Comparison of ENCODE assay signal across 8 cellular contexts in genomic region chr15:51888593-51889195, GRCh38. TPM values are rescaled to one million over a fixed set of nuclear protein-coding genes. Genes with fewer than 3 reads are reported as not detected.
DNase-seq lines count a peak whose midpoint lies in the region; ATAC-seq and TF ChIP-seq lines count a peak whose summit lies in the region.

No MANE protein-coding gene starts in this region.

- H3K9me3 ChIP-seq in OCI-LY7 (ENCODE audit: low read length), result no peaks in the 10 kb centered on the region
- no peaks in the 10 kb centered on the region for H3K9me3 ChIP-seq in parathyroid adenoma (ENCODE audit: control insufficient read depth, low read length)

- H3K4me1 ChIP-seq in OCI-LY7 (ENCODE audit: insufficient read depth, low read length, poor library complexity, severe bottlenecking) (peaks cover 3% of the 10 kb centered on the region), parathyroid adenoma (no peaks in the 10 kb centered on the region)

- TF ChIP-seq CTCF in OCI-LY7 (conservative IDR thresholded peaks at IDR 0.05; ENCODE audit: low read length) (peak; percentile 99), parathyroid adenoma (IDR thresholded peaks at IDR 0.05) (peak; percentile 44), omental fat pad (IDR thresholded peaks at IDR 0.05) (no peak)

- intact Hi-C loops in OCI-LY7 (cut with micrococcal nuclease; ENCODE audit: unreplicated experiment), result no loop called here

- CTCF ChIA-PET in OCI-LY7 (lab: Charles Lee; ENCODE audit: unreplicated experiment), result no interaction called here

- H2AFZ ChIP-seq in OCI-LY7 (ENCODE audit: low read length), result no peak overlapping the region
- H2AFZ ChIP-seq in parathyroid adenoma, result no peak overlapping the region

- H4K20me1 ChIP-seq in OCI-LY7 (ENCODE audit: insufficient read depth, low read length), result no peaks in the 10 kb centered on the region

- POLR2A ChIA-PET in OCI-LY7 (lab: Charles Lee), result interaction anchor here (0.5 to 0.7 kb wide), 2 partner anchors 354 to 788 kb away, joined by 3 to 4 read pairs; no protein-coding TSS in a partner anchor

- peak; percentile 44 for DNase-seq in NCI-H82 (lab: John Stamatoyannopoulos, UW)
- DNase-seq in NCI-H82 treated with DMSO at 0.1 percent for 48 hours (lab: John Stamatoyannopoulos, UW; ENCODE audit: unreplicated experiment), result no peak
- DNase-seq in OCI-LY7 (ENCODE audit: low spot score), result peak; percentile 41
- DNase-seq in epidermal melanocyte (ENCODE audit: insufficient read length, low spot score), result peak; percentile 29
- DNase-seq in kidney tubule cell (ENCODE audit: low spot score), result no peak
- DNase-seq in omental fat pad (ENCODE audit: low spot score), result no peak
- no peak for DNase-seq in UCSD-AML1 (lab: John Stamatoyannopoulos, UW; ENCODE audit: unreplicated experiment)

- H3K9ac ChIP-seq in parathyroid adenoma, result no peak overlapping the region

- ATAC-seq in omental fat pad (ENCODE audit: low FRiP score), result no peak

- H3K27me3 ChIP-seq in parathyroid adenoma (ENCODE audit: control insufficient read depth, insufficient read depth, low read length), result no peaks in the 10 kb centered on the region

- H3K9me2 ChIP-seq in OCI-LY7 (ENCODE audit: insufficient read depth, low read length), result no peaks in the 10 kb centered on the region

- H3K79me2 ChIP-seq in OCI-LY7 (ENCODE audit: insufficient read depth, low read depth, low read length), result no peaks in the 10 kb centered on the region
- no peaks in the 10 kb centered on the region for H3K79me2 ChIP-seq in parathyroid adenoma

- no peak overlapping the region for H3K4me3 ChIP-seq in OCI-LY7 (ENCODE audit: low read depth, low read length, poor library complexity, severe bottlenecking)
- no peak overlapping the region for H3K4me3 ChIP-seq in parathyroid adenoma (ENCODE audit: low read depth, low read length)

- no peak overlapping the region for H3K4me2 ChIP-seq in OCI-LY7 (ENCODE audit: low read length)
- H3K4me2 ChIP-seq in parathyroid adenoma (ENCODE audit: low read length), result no peak overlapping the region

- BruUV-seq in OCI-LY7 (replicated peaks; lab: Mats Ljungman, UMichigan), result no TSS peak

- H3K36me3 ChIP-seq in OCI-LY7 (ENCODE audit: insufficient read depth, low read length) (peaks cover 28% of the 10 kb centered on the region; the same call in 1 of the 2 replicates), parathyroid adenoma (ENCODE audit: control insufficient read depth, insufficient read depth, low read length) (no peaks in the 10 kb centered on the region)

- H3K27ac ChIP-seq in OCI-LY7 (ENCODE audit: low read depth, low read length, poor library complexity, severe bottlenecking), result no peak overlapping the region
- H3K27ac ChIP-seq in parathyroid adenoma, result no peak overlapping the region

RNA-seq across cellular contexts. Expression of gene TMOD3, which starts 59.2 kb away (rescaled TPM):
- total RNA-seq in OCI-LY7 (2014; rRNA removed; shearing (Covaris generic)), result 17.4 and 31.5 TPM in 2 replicates
- total RNA-seq in OCI-LY7 (2022), result 30.5 and 31.5 TPM in 2 replicates
- total RNA-seq in omental fat pad, result 10 to 100 TPM; 25.7 to 47.0 (median 37.3) TPM

Comparison
In these comparisons a context has a peak if more than half of its experiments do, and no peak if none do; other contexts are left out.
1. DNase-seq: peak in NCI-H82 (single experiment), OCI-LY7 (single experiment) and epidermal melanocyte (single experiment); none in NCI-H82 treated with DMSO at 0.1 percent for 48 hours (single experiment), kidney tubule cell (single experiment), omental fat pad (single experiment) and UCSD-AML1 (single experiment).
2. CTCF ChIP-seq: peak in OCI-LY7 (single experiment) and parathyroid adenoma (single experiment); none in omental fat pad (0 of 3).